In the genomic region with DNA sequence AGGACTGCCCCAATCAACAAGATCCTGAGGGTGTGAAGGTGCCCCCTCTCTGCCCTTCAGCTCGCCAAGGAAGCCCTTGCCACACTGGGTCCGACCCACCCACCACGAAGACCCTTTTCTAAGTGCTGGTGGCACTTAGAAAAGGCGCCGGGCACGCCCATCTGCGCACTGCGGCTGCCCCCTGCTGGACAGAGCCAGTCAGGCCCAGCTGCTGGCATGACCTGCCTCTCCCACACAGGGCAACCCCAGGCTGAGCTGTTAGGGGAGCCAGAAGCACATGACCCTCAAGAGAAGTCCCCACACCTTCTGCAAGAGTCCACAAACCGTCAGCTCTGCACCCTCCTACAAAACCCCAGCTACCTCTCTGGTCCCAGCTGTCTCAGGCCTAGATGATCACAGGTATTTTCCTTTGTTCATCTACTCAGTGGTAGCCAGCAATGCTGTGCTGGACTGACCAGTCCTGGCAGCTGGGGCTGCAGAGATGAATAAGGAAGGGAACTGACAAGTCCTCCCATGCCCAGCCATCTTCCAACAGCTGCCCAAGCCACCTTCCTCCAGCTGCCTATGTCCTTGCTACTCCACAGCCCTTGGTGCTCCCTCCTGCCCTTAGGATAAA, we compare ENCODE assay signal across 8 cellular contexts. TPM values are rescaled to one million over a fixed set of nuclear protein-coding genes. Genes with fewer than 3 reads are reported as not detected.
A peak's percentile ranks its signal among the peaks of the same experiment; 100 is the strongest.
DNase-seq lines count a peak whose midpoint lies in the region; ATAC-seq, FAIRE-seq and TF ChIP-seq lines count a peak whose summit lies in the region.

No MANE protein-coding gene starts in this region.

- TF ChIP-seq EP300 in HepG2 (IDR thresholded peaks at IDR 0.05; ENCODE audit: low read depth in 2 of 2, low read length in 2 of 2) (no peak), HepG2 (CRISPR knock-in tag; IDR thresholded peaks at IDR 0.05; ENCODE audit: borderline replicate concordance) (no peak)

- no peak overlapping the region for H3K4me2 ChIP-seq in HepG2 (ENCODE audit: low read depth, low read length)

- H3K27ac Mint-ChIP-seq in activated CD4-positive, alpha-beta T cell treated with anti-CD3 and anti-CD28 coated beads for 36 hours = no peak overlapping the region

- no peak overlapping the region for H2AFZ ChIP-seq in HepG2 (ENCODE audit: low read length)

- FAIRE-seq in HepG2 (lab: Jason Lieb, UNC) = no peak

- TF ChIP-seq POLR2A in HepG2 (IDR thresholded peaks at IDR 0.05; ENCODE audit: insufficient read depth in 1 of 2, low read depth in 2 of 2, low read length in 2 of 2) = no peak

- POLR2A ChIA-PET in A673 (lab: Charles Lee; ENCODE audit: low non-redundant PET) = no interaction called here
- POLR2A ChIA-PET in activated CD4-positive, alpha-beta T cell treated with anti-CD3 and anti-CD28 coated beads for 36 hours (lab: Charles Lee) = no interaction called here
- POLR2A ChIA-PET in HepG2 (lab: Yijun Ruan, JAX) = no interaction called here

- DNase-seq in A673 (ENCODE audit: low spot score) (peak; percentile 60), NCI-H2171 (lab: John Stamatoyannopoulos, UW) (peak; percentile 53), cerebellar cortex (ENCODE audit: low spot score) (peak; percentile 45), HepG2 (ENCODE audit: low spot score) (peak; percentile 25)
- DNase-seq in activated CD4-positive, alpha-beta T cell treated with anti-CD3 and anti-CD28 coated beads for 36 hours = peak; percentile 88
- peak; percentile 46 to 72 (median 53) for DNase-seq in stimulated activated CD4-positive, alpha-beta T cell treated with anti-CD3 and anti-CD28 coated beads, TNF-alpha, amount 100 ng/mL, for 48 hours (ENCODE audit: low read depth in 3 of 3)

- BruUV-seq in A673 (replicated peaks; lab: Mats Ljungman, UMichigan) (no TSS peak), HepG2 (replicated peaks; lab: Mats Ljungman, UMichigan) (no TSS peak)

- H3K36me3 Mint-ChIP-seq in activated CD4-positive, alpha-beta T cell treated with anti-CD3 and anti-CD28 coated beads for 36 hours (ENCODE audit: low read depth) = no peaks in the 10 kb centered on the region

- H3K4me1 ChIP-seq in A673 (ENCODE audit: insufficient read depth, low read length, poor library complexity, severe bottlenecking) (no peaks in the 10 kb centered on the region), HepG2 (ENCODE audit: insufficient read depth, low read length) (no peaks in the 10 kb centered on the region)

- peaks cover 5% of the 10 kb centered on the region for H3K27me3 Mint-ChIP-seq in activated CD4-positive, alpha-beta T cell treated with anti-CD3 and anti-CD28 coated beads for 36 hours

- H3K36me3 ChIP-seq in A673 (ENCODE audit: insufficient read depth, low read length, poor library complexity, severe bottlenecking) (no peaks in the 10 kb centered on the region), HepG2 (replicated peaks in 1 of 2; ENCODE audit: control insufficient read depth in 1 of 2, insufficient read depth in 2 of 2, low read length in 2 of 2) (no peaks in the 10 kb centered on the region)

- TF ChIP-seq CTCF in A673 (conservative IDR thresholded peaks at IDR 0.05; ENCODE audit: low read depth, low read length) = peak; percentile 95
- peak; percentile 94 for TF ChIP-seq CTCF in HepG2 (CRISPR knock-in tag; IDR thresholded peaks at IDR 0.05)

- H3K27ac ChIP-seq in A673 (ENCODE audit: low read depth, low read length, poor library complexity, severe bottlenecking) = no peak overlapping the region
- H3K27ac ChIP-seq in HepG2 (ENCODE audit: extremely low read length, insufficient read depth, low read length) = no peak overlapping the region

- H3K9me3 ChIP-seq in A673 (ENCODE audit: low read depth, low read length, poor library complexity, severe bottlenecking) (no peaks in the 10 kb centered on the region), HepG2 (ENCODE audit: low read length) (no peaks in the 10 kb centered on the region)

- intact Hi-C loops in A673 (cut with micrococcal nuclease; ENCODE audit: unreplicated experiment) (loop anchor here (10.0 kb wide), 2 partner anchors 730 to 830 kb away; no protein-coding TSS in a partner anchor), HepG2 (cut with micrococcal nuclease; ENCODE audit: unreplicated experiment) (loop anchor here (5.0 kb wide), 2 partner anchors 337 to 917 kb away; no protein-coding TSS in a partner anchor)
- intact Hi-C loops in activated CD4-positive, alpha-beta T cell treated with anti-CD3 and anti-CD28 coated beads for 36 hours (cut with DNase I, micrococcal nuclease) = loop anchor here (1.0 to 10.0 kb wide), 6 partner anchors 100 to 918 kb away; no protein-coding TSS in a partner anchor

- in situ Hi-C loops in HepG2 (cut with HindIII; ENCODE audit: extremely low pct_ligation_motif_present, low pct_unique_long_range_greater_than_20kb) = loop anchor here (10.0 to 25.0 kb wide), 2 partner anchors 722 to 880 kb away; no protein-coding TSS in a partner anchor

- H3K4me3 Mint-ChIP-seq in activated CD4-positive, alpha-beta T cell treated with anti-CD3 and anti-CD28 coated beads for 36 hours = no peak overlapping the region

- H3K9me3 Mint-ChIP-seq in activated CD4-positive, alpha-beta T cell treated with anti-CD3 and anti-CD28 coated beads for 36 hours (ENCODE audit: low read depth) = no peaks in the 10 kb centered on the region

- CTCF ChIA-PET in A673 (lab: Charles Lee) (interaction anchor here (0.5 to 1.1 kb wide), 5 partner anchors 17 to 918 kb away, joined by 3 to 6 read pairs (median 5); no protein-coding TSS in a partner anchor), HepG2 (lab: Yijun Ruan, JAX; ENCODE audit: low intra/inter-chr PET ratio, low total read pairs) (interaction anchor here (0.7 to 1.8 kb wide), 2 partner anchors 731 to 881 kb away, joined by 3 to 7 read pairs; no protein-coding TSS in a partner anchor)
- CTCF ChIA-PET in activated CD4-positive, alpha-beta T cell treated with anti-CD3 and anti-CD28 coated beads for 36 hours (lab: Charles Lee) = interaction anchor here (0.6 to 1.9 kb wide), 15 partner anchors 10 to 917 kb away, joined by 3 to 8 read pairs (median 4); no protein-coding TSS in a partner anchor

- no CpG with 5 or more reads among the region's 9 CpGs for WGBS in HepG2 (ENCODE audit: low lambda C conversion rate)

- no peak overlapping the region for H3K9ac ChIP-seq in HepG2 (ENCODE audit: insufficient read depth, low read depth, low read length)

- TF ChIP-seq RAD21 in HepG2 (CRISPR knock-in tag; IDR thresholded peaks at IDR 0.05) = peak; percentile 86

- H4K20me1 ChIP-seq in HepG2 (ENCODE audit: insufficient read depth, low read length) = peaks cover 4% of the 10 kb centered on the region; the same call in 1 of the 2 replicates

- H3K4me1 Mint-ChIP-seq in activated CD4-positive, alpha-beta T cell treated with anti-CD3 and anti-CD28 coated beads for 36 hours = no peaks in the 10 kb centered on the region

- ATAC-seq in GM18909 (IDR thresholded peaks at IDR 0.05; ENCODE audit: poor library complexity, unreplicated experiment) = peak; percentile 50
- peak; percentile 97 for ATAC-seq in activated CD4-positive, alpha-beta T cell treated with anti-CD3 and anti-CD28 coated beads for 36 hours
- ATAC-seq in HepG2 = peak; percentile 92
- no peak for ATAC-seq in GM21447 (IDR thresholded peaks at IDR 0.05; ENCODE audit: unreplicated experiment)

- H3K27me3 ChIP-seq in A673 (replicated peaks; ENCODE audit: insufficient read depth, low read depth, low read length, poor library complexity) (peaks cover 5% of the 10 kb centered on the region), HepG2 (ENCODE audit: control insufficient read depth in 1 of 2, insufficient read depth in 2 of 2, low read length in 2 of 2) (peaks cover 5 to 66% of the 10 kb centered on the region in 2 experiments; a peak in 4 of 5 replicates)

- H3K4me3 ChIP-seq in A673 (ENCODE audit: low read depth, low read length, poor library complexity, severe bottlenecking) = no peak overlapping the region
- H3K4me3 ChIP-seq in HepG2 (replicated peaks in 1 of 3; ENCODE audit: insufficient read depth in 1 of 3, low read depth in 2 of 3, low read length in 3 of 3) = no peak overlapping the region

- no peaks in the 10 kb centered on the region for H3K79me2 ChIP-seq in HepG2 (ENCODE audit: insufficient read depth, low read length)

TF ChIP-seq in HepG2, 621 proteins besides CTCF, POLR2A, EP300 and RAD21 (continues in another document):
- no peak for TF ChIP-seq GTF3A (CRISPR knock-in tag; conservative IDR thresholded peaks at IDR 0.05)
- TF ChIP-seq ZBTB8A (CRISPR knock-in tag; IDR thresholded peaks at IDR 0.05; ENCODE audit: borderline replicate concordance, low read depth) = no peak
- TF ChIP-seq ZBTB42 (CRISPR knock-in tag; IDR thresholded peaks at IDR 0.05) = no peak
- TF ChIP-seq MBNL3 (CRISPR knock-in tag; conservative IDR thresholded peaks at IDR 0.05) = no peak
- TF ChIP-seq ZNF34 (CRISPR knock-in tag; IDR thresholded peaks at IDR 0.05; ENCODE audit: borderline replicate concordance) = no peak
- no peak for TF ChIP-seq POLR2AphosphoS2 (IDR thresholded peaks at IDR 0.05; ENCODE audit: low read depth, low read length)
- TF ChIP-seq ZNF101 (CRISPR knock-in tag; IDR thresholded peaks at IDR 0.05; ENCODE audit: borderline replicate concordance, low read depth) = no peak

RNA-seq across cellular contexts. Expression of gene ZC3H12A, which starts 40.0 kb away (rescaled TPM):
- total RNA-seq in A673 (2021) (4.8 and 5.4 TPM in 2 replicates), HepG2 (2016; rRNA removed; fragmentation: Illumina TruSeq; extraction: Trizol) (4.2 and 6.8 TPM in 2 replicates)
- 10 to 100 TPM; 29.7 to 31.2 TPM for total RNA-seq in activated CD4-positive, alpha-beta T cell treated with anti-CD3 and anti-CD28 coated beads for 36 hours
- total RNA-seq in HepG2 (2016; cell fraction: cytosol; rRNA removed; fragmentation: Illumina TruSeq; extraction: Trizol; ENCODE audit: low read depth) = 1.2 and 1.8 TPM in 2 replicates
- 3.9 and 5.9 TPM in 2 replicates for total RNA-seq in HepG2 (2016; cell fraction: insoluble cytoplasmic fraction; rRNA removed; fragmentation: Illumina TruSeq; extraction: Trizol)
- 2.6 and 3.2 TPM in 2 replicates for total RNA-seq in HepG2 (2016; cell fraction: membrane; rRNA removed; fragmentation: Illumina TruSeq; extraction: Trizol)
- 8.0 and 8.9 TPM in 2 replicates for total RNA-seq in HepG2 (2016; cell fraction: nucleus; rRNA removed; fragmentation: Illumina TruSeq; extraction: Trizol)
- polyA plus RNA-seq in HepG2 (2011; rRNA removed) = 13.3 and 21.1 TPM in 2 replicates
- 11.9 and 13.7 TPM in 2 replicates for polyA plus RNA-seq in HepG2 (2011; cell fraction: cytosol; rRNA removed)
- polyA plus RNA-seq in HepG2 (2011; cell fraction: nucleus; rRNA removed) = 45.8 and 63.2 TPM in 2 replicates
- 3.7 and 6.2 TPM in 2 replicates for polyA plus RNA-seq in HepG2 (2012)
- polyA plus RNA-seq in HepG2 (2016; cell fraction: cytosol; fragmentation: Illumina TruSeq; extraction: Trizol; ENCODE audit: low read depth) = 0.97 and 1.0 TPM in 2 replicates
- polyA plus RNA-seq in HepG2 (2016; cell fraction: insoluble cytoplasmic fraction; fragmentation: Illumina TruSeq; extraction: Trizol; ENCODE audit: low read depth) = 5.6 and 5.9 TPM in 2 replicates
- 2.2 and 2.6 TPM in 2 replicates for polyA plus RNA-seq in HepG2 (2016; cell fraction: membrane; fragmentation: Illumina TruSeq; extraction: Trizol; ENCODE audit: low read depth)
- 17.0 and 18.8 TPM in 2 replicates for polyA plus RNA-seq in HepG2 (2016; cell fraction: nucleus; fragmentation: Illumina TruSeq; extraction: Trizol; ENCODE audit: insufficient read depth, low read depth)
- 12.1 and 39.9 TPM in 2 replicates for polyA minus RNA-seq in HepG2 (2011; rRNA and poly(A)+ RNA removed; ENCODE audit: low replicate concordance)
- 5.1 and 5.8 TPM in 2 replicates for polyA minus RNA-seq in HepG2 (2011; cell fraction: cytosol; rRNA and poly(A)+ RNA removed)
- 8.0 and 14.0 TPM in 2 replicates for polyA minus RNA-seq in HepG2 (2011; cell fraction: nucleus; rRNA and poly(A)+ RNA removed)

Comparison
In these comparisons a context has a peak if more than half of its experiments do, and no peak if none do; other contexts are left out.
1. DNase-seq: peak in every context shown above with its lines; median percentile 88 in activated CD4-positive, alpha-beta T cell treated with anti-CD3 and anti-CD28 coated beads for 36 hours; 60 in A673; 53 in NCI-H2171; 53 in stimulated activated CD4-positive, alpha-beta T cell treated with anti-CD3 and anti-CD28 coated beads, TNF-alpha, amount 100 ng/mL, for 48 hours; 45 in cerebellar cortex; 25 in HepG2.